ENCODE assay signal across 12 cellular contexts in genomic region chr5:2754621-2755370, GRCh38. TPM values are rescaled to one million over a fixed set of nuclear protein-coding genes. Genes with fewer than 3 reads are reported as not detected.
DNase-seq lines count a peak whose midpoint lies in the region; ATAC-seq and TF ChIP-seq lines count a peak whose summit lies in the region.
"Had no signal": no experiment of that assay in that cellular context is flagged by ENCODE, and none has a peak within 500 bp of the region (broad histone marks: within the 10 kb centered on the region; RNA-seq: fewer than 3 reads in every experiment).

No MANE protein-coding gene starts in this region.

- no TSS peak for BruUV-seq in Caco-2 (replicated peaks; lab: Mats Ljungman, UMichigan)

- H3K27me3 ChIP-seq in Caco-2 (replicated peaks; ENCODE audit: control insufficient read depth, insufficient read depth, low read length) = no peaks in the 10 kb centered on the region
- no peaks in the 10 kb centered on the region for H3K27me3 ChIP-seq in NT2/D1 (ENCODE audit: insufficient read depth, insufficient read length)
- H3K27me3 ChIP-seq in neural progenitor cell = peaks cover 71% of the 10 kb centered on the region

- H3F3A ChIP-seq in neural progenitor cell (ENCODE audit: low read depth) = peaks cover 41% of the 10 kb centered on the region

- POLR2A ChIA-PET in Caco-2 (lab: Charles Lee) = no interaction called here

- H4K20me1 ChIP-seq in neural progenitor cell (ENCODE audit: low read depth) = peaks cover 9% of the 10 kb centered on the region

- H3K9me3 Mint-ChIP-seq in Caco-2 (ENCODE audit: unreplicated experiment) (peaks cover 11% of the 10 kb centered on the region), neural progenitor cell (no peaks in the 10 kb centered on the region)

- no peak overlapping the region for H3K27ac ChIP-seq in neural progenitor cell
- H3K27ac ChIP-seq: epithelial cell of prostate had no signal

- H3K79me2 ChIP-seq in neural progenitor cell (ENCODE audit: low read depth) = peaks cover 14% of the 10 kb centered on the region

- peaks cover 15% of the 10 kb centered on the region for H3K4me1 ChIP-seq in Caco-2
- no peaks in the 10 kb centered on the region for H3K4me1 ChIP-seq in NT2/D1 (ENCODE audit: insufficient read depth, insufficient read length)
- H3K4me1 ChIP-seq in neural progenitor cell = peaks cover 24% of the 10 kb centered on the region

- H3K27ac Mint-ChIP-seq in Caco-2 (ENCODE audit: unreplicated experiment) = peak overlapping the region; percentile 65
- H3K27ac Mint-ChIP-seq in neural progenitor cell = no peak overlapping the region
- H3K27ac Mint-ChIP-seq: CD4-positive, CD25-positive, alpha-beta regulatory T cell had no signal

- H3K36me3 Mint-ChIP-seq in Caco-2 (ENCODE audit: insufficient read depth, unreplicated experiment) (peaks cover 19% of the 10 kb centered on the region), neural progenitor cell (peaks cover 3% of the 10 kb centered on the region)
- H3K36me3 Mint-ChIP-seq: CD4-positive, CD25-positive, alpha-beta regulatory T cell had no signal

- intact Hi-C loops in Caco-2 (cut with micrococcal nuclease; ENCODE audit: unreplicated experiment) = no loop called here

- CTCF ChIA-PET in Caco-2 (lab: Charles Lee) = no interaction called here

- H3K4me2 ChIP-seq in neural progenitor cell = peak overlapping the region; percentile 87

- peaks cover 29% of the 10 kb centered on the region for H3K4me1 Mint-ChIP-seq in Caco-2 (ENCODE audit: low read depth, unreplicated experiment)
- H3K4me1 Mint-ChIP-seq in neural progenitor cell = peaks cover 47% of the 10 kb centered on the region

- H2AFZ ChIP-seq in neural progenitor cell (replicated peaks) = peak overlapping the region; percentile 92

- TF ChIP-seq CTCF in Caco-2 (IDR thresholded peaks at IDR 0.05; ENCODE audit: insufficient read depth in 1 of 2, low read depth in 1 of 2, low read length in 1 of 2, severe bottlenecking in 1 of 2, unreplicated experiment in 1 of 2) (no peak), foreskin fibroblast (IDR thresholded peaks at IDR 0.05; ENCODE audit: low read depth, low read length) (no peak), neural progenitor cell (IDR thresholded peaks at IDR 0.05) (peak; percentile 71)

- H3K9ac ChIP-seq in NT2/D1 (ENCODE audit: insufficient read length, low read depth) (peak overlapping the region; percentile 46), neural progenitor cell (no peak overlapping the region)

- H3K9me3 ChIP-seq in Caco-2 (no peaks in the 10 kb centered on the region), NT2/D1 (ENCODE audit: insufficient read depth, low read length) (peaks cover 39% of the 10 kb centered on the region; the same call in 1 of the 2 replicates), neural progenitor cell (ENCODE audit: low read depth) (no peaks in the 10 kb centered on the region)

- H3K27me3 Mint-ChIP-seq in Caco-2 (ENCODE audit: insufficient read depth, unreplicated experiment) (no peaks in the 10 kb centered on the region), neural progenitor cell (ENCODE audit: insufficient read depth, low read depth) (peaks cover 41% of the 10 kb centered on the region)

- H3K36me3 ChIP-seq in Caco-2 (ENCODE audit: control insufficient read depth, insufficient read depth, low read length) (no peaks in the 10 kb centered on the region), NT2/D1 (ENCODE audit: insufficient read depth, insufficient read length, low read length) (no peaks in the 10 kb centered on the region), neural progenitor cell (no peaks in the 10 kb centered on the region)

- H3K4me3 Mint-ChIP-seq in Caco-2 (ENCODE audit: unreplicated experiment) = no peak overlapping the region
- peak overlapping the region; percentile 93 for H3K4me3 Mint-ChIP-seq in neural progenitor cell

- no peak for DNase-seq in Caco-2
- DNase-seq in NT2/D1 (ENCODE audit: low read depth, low spot score) = no peak
- peak; percentile 28 to 67 for DNase-seq in foreskin fibroblast
- DNase-seq in neural progenitor cell (ENCODE audit: low spot score) = peak; percentile 77
- no peak for DNase-seq in NCI-H1694 treated with DMSO at 0.1 percent for 48 hours (lab: John Stamatoyannopoulos, UW)
- no peak for DNase-seq in OCI-M2 (lab: John Stamatoyannopoulos, UW; ENCODE audit: unreplicated experiment)
- DNase-seq in activated effector memory CD4-positive, alpha-beta T cell treated with anti-CD3 and anti-CD28 coated beads, Interleukin-2, amount 50 U/mL, for 16 hours = no peak
- DNase-seq: CD4-positive, CD25-positive, alpha-beta regulatory T cell; NCI-H510A; Right ventricle myocardium superior had no signal

- H3K4me3 ChIP-seq in Caco-2 (ENCODE audit: low read depth, low read length) (no peak overlapping the region), NT2/D1 (ENCODE audit: insufficient read length, low read depth) (peak overlapping the region; percentile 24), foreskin fibroblast (ENCODE audit: low read depth in 1 of 2, low read length in 2 of 2) (peak overlapping the region; percentile 19 to 22), neural progenitor cell (peak overlapping the region; percentile 68)

- ATAC-seq in activated CD4-positive, CD25-positive, alpha-beta regulatory T cell treated with anti-CD3 and anti-CD28 coated beads, Interleukin-2, amount 50 U/mL, for 24 hours = no peak

RNA-seq across cellular contexts. Expression of gene IRX2, which starts 3.3 kb away (rescaled TPM):
- 43.6 and 44.1 TPM in 2 replicates for total RNA-seq in Caco-2 (2022)
- 13.7 and 15.4 TPM in 2 replicates for total RNA-seq in neural progenitor cell (ENCODE audit: low replicate concordance)
- total RNA-seq: CD4-positive, CD25-positive, alpha-beta regulatory T cell had no signal

Comparison
In these comparisons a context has a peak if more than half of its experiments do, and no peak if none do; other contexts are left out.
1. DNase-seq: peak in foreskin fibroblast (2 of 2) and neural progenitor cell (single experiment); none in Caco-2 (0 of 2), NT2/D1 (single experiment), NCI-H1694 treated with DMSO at 0.1 percent for 48 hours (single experiment), OCI-M2 (single experiment) and activated effector memory CD4-positive, alpha-beta T cell treated with anti-CD3 and anti-CD28 coated beads, Interleukin-2, amount 50 U/mL, for 16 hours (single experiment).